ENCODE assay signal across 28 cellular contexts in genomic region chr19:45789035-45789786, GRCh38. TPM values are rescaled to one million over a fixed set of nuclear protein-coding genes. Genes with fewer than 3 reads are reported as not detected.
"Had no signal": no experiment of that assay in that cellular context is flagged by ENCODE, and none has a peak within 500 bp of the region (broad histone marks: within the 10 kb centered on the region; RNA-seq: fewer than 3 reads in every experiment).

No MANE protein-coding gene starts in this region.

- H3K4me3 Mint-ChIP-seq: activated CD4-positive, alpha-beta T cell treated with anti-CD3 and anti-CD28 coated beads, Interleukin-2, amount 10 ng/mL, durations not matched to agents 7 days and 5 days; activated CD8-positive, alpha-beta T cell treated with anti-CD3 and anti-CD28 coated beads, Interleukin-2, amount 10 ng/mL, durations not matched to agents 7 days and 5 days; activated naive CD8-positive, alpha-beta T cell treated with anti-CD3 and anti-CD28 coated beads, Interleukin-2, amount 50 U/mL, for 24 hours; activated T-helper 1 cell treated with anti-CD3 and anti-CD28 coated beads, Interleukin-12 subunit alpha, Interleukin-12 subunit beta, Interleukin-2, Interleukin-4 antibody, amounts not matched to agents 30 ng/mL and 10 ng/mL and 1 ng/mL, durations not matched to agents 14 hours and 24 hours and 36 hours; dendritic cell treated with granulocyte-macrophage colony-stimulating factor and Interleukin-4, amounts not matched to agents 40 ng/mL and 50 ng/mL, for 4 days; stimulated activated naive CD8-positive, alpha-beta T cell treated with anti-CD3 and anti-CD28 coated beads, Interleukin-15, amount 100 ng/mL, for 72 hours had no signal

- H3K9me3 Mint-ChIP-seq: activated CD4-positive, alpha-beta T cell treated with anti-CD3 and anti-CD28 coated beads, Interleukin-2, amount 10 ng/mL, durations not matched to agents 7 days and 5 days; activated naive CD8-positive, alpha-beta T cell treated with anti-CD3 and anti-CD28 coated beads, Interleukin-2, amount 50 U/mL, for 24 hours; activated T-helper 1 cell treated with anti-CD3 and anti-CD28 coated beads, Interleukin-12 subunit alpha, Interleukin-12 subunit beta, Interleukin-2, Interleukin-4 antibody, amounts not matched to agents 30 ng/mL and 10 ng/mL and 1 ng/mL, durations not matched to agents 14 hours and 24 hours and 36 hours; dendritic cell treated with granulocyte-macrophage colony-stimulating factor and Interleukin-4, amounts not matched to agents 40 ng/mL and 50 ng/mL, for 4 days; neural progenitor cell; stimulated activated naive CD8-positive, alpha-beta T cell treated with anti-CD3 and anti-CD28 coated beads, Interleukin-15, amount 100 ng/mL, for 72 hours had no signal

- H3K9me3 ChIP-seq: mucosa of descending colon, tibial artery had no signal

- ATAC-seq: activated CD8-positive, alpha-beta T cell treated with anti-CD3 and anti-CD28 coated beads, Interleukin-2, amount 10 ng/mL, durations not matched to agents 7 days and 5 days; activated naive CD8-positive, alpha-beta T cell treated with anti-CD3 and anti-CD28 coated beads, Interleukin-2, amount 50 U/mL, for 24 hours; foreskin keratinocyte; mucosa of descending colon; stimulated activated naive CD8-positive, alpha-beta T cell treated with anti-CD3 and anti-CD28 coated beads, Interleukin-15, amount 100 ng/mL, for 72 hours had no signal

- H3K9ac ChIP-seq: neural progenitor cell had no signal

- FAIRE-seq: islet of Langerhans, TTC549, urothelium cell line had no signal

- H3K36me3 ChIP-seq: neural progenitor cell had no signal

- H2AFZ ChIP-seq: neural progenitor cell had no signal

- H3K4me3 ChIP-seq: mucosa of descending colon, neural progenitor cell, skin epidermis, tibial artery had no signal

- H3K4me2 ChIP-seq: neural progenitor cell had no signal

- DNase-seq: activated CD4-positive, alpha-beta T cell treated with anti-CD3 and anti-CD28 coated beads, Interleukin-2, amount 10 ng/mL, durations not matched to agents 7 days and 5 days; activated CD4-positive, CD25-positive, alpha-beta regulatory T cell treated with anti-CD3 and anti-CD28 coated beads, Interleukin-2, amount 50 U/mL, for 72 hours; activated CD8-positive, alpha-beta T cell treated with anti-CD3 and anti-CD28 coated beads, Interleukin-2, amount 10 ng/mL, durations not matched to agents 7 days and 5 days; activated gamma-delta T cell; activated naive CD4-positive, alpha-beta T cell treated with anti-CD3 and anti-CD28 coated beads, Interleukin-2, amount 50 U/mL, for 16 hours; activated naive CD8-positive, alpha-beta T cell treated with anti-CD3 and anti-CD28 coated beads, Interleukin-2, amount 50 U/mL, for 24 hours; effector CD8-positive, alpha-beta T cell; foreskin keratinocyte; mesendoderm; mucosa of descending colon; retina; stimulated activated CD4-positive, alpha-beta T cell treated with anti-CD3 and anti-CD28 coated beads, Interleukin-1b, Interleukin-23, amount 100 ng/mL, for 48 hours; stimulated activated naive CD8-positive, alpha-beta T cell treated with anti-CD3 and anti-CD28 coated beads, Interleukin-15, amount 100 ng/mL, for 72 hours; T-helper 1 cell; tibial artery; WERI-Rb-1 had no signal

- H3K4me1 ChIP-seq: foreskin keratinocyte had no signal

- H3K27me3 ChIP-seq: foreskin keratinocyte, neural progenitor cell, tibial artery had no signal

- H3K27ac ChIP-seq: foreskin keratinocyte, neural progenitor cell, skin epidermis, tibial artery, WERI-Rb-1 had no signal

- H3K27ac Mint-ChIP-seq: activated CD4-positive, alpha-beta T cell treated with anti-CD3 and anti-CD28 coated beads, Interleukin-2, amount 10 ng/mL, durations not matched to agents 7 days and 5 days; activated CD8-positive, alpha-beta T cell treated with anti-CD3 and anti-CD28 coated beads, Interleukin-2, amount 10 ng/mL, durations not matched to agents 7 days and 5 days; activated naive CD8-positive, alpha-beta T cell treated with anti-CD3 and anti-CD28 coated beads, Interleukin-2, amount 50 U/mL, for 24 hours; activated T-helper 1 cell treated with anti-CD3 and anti-CD28 coated beads, Interleukin-12 subunit alpha, Interleukin-12 subunit beta, Interleukin-2, Interleukin-4 antibody, amounts not matched to agents 30 ng/mL and 10 ng/mL and 1 ng/mL, durations not matched to agents 14 hours and 24 hours and 36 hours; dendritic cell treated with granulocyte-macrophage colony-stimulating factor and Interleukin-4, amounts not matched to agents 40 ng/mL and 50 ng/mL, for 4 days; neural progenitor cell; stimulated activated naive CD8-positive, alpha-beta T cell treated with anti-CD3 and anti-CD28 coated beads, Interleukin-15, amount 100 ng/mL, for 72 hours had no signal

RNA-seq across cellular contexts. Expression of gene RSPH6A, which starts 25.9 kb away (rescaled TPM):
- total RNA-seq: foreskin keratinocyte, lower leg skin, posterior vena cava had no signal

RNA-seq across cellular contexts. Expression of gene MEIOSIN, which starts 56.0 kb away (rescaled TPM):
- total RNA-seq: activated CD4-positive, alpha-beta T cell treated with anti-CD3 and anti-CD28 coated beads, Interleukin-2, amount 10 ng/mL, durations not matched to agents 7 days and 5 days; activated CD8-positive, alpha-beta T cell treated with anti-CD3 and anti-CD28 coated beads, Interleukin-2, amount 10 ng/mL, durations not matched to agents 7 days and 5 days; activated T-helper 1 cell treated with anti-CD3 and anti-CD28 coated beads, Interleukin-12 subunit alpha, Interleukin-12 subunit beta, Interleukin-2, Interleukin-4 antibody, amounts not matched to agents 30 ng/mL and 10 ng/mL and 1 ng/mL, durations not matched to agents 14 hours and 24 hours and 36 hours; chondrocyte; foreskin keratinocyte; lower leg skin; mucosa of descending colon; omental fat pad; posterior vena cava had no signal
- polyA plus RNA-seq: esophagus, foreskin keratinocyte had no signal
